ENCODE assay signal across 8 cellular contexts in genomic region chr1:42456010-42456753, GRCh38. TPM values are rescaled to one million over a fixed set of nuclear protein-coding genes. Genes with fewer than 3 reads are reported as not detected.
DNase-seq lines count a peak whose midpoint lies in the region; ATAC-seq and TF ChIP-seq lines count a peak whose summit lies in the region.

Gene PPCS, plus strand, starts transcription at chr1:42456543. Its CDS starts 23 bp downstream, at chr1:42456566.
Gene ZMYND12, minus strand, starts transcription at chr1:42456022. Its CDS starts 25 bp downstream, at chr1:42455997.

- no peaks in the 10 kb centered on the region for H3K9me3 Mint-ChIP-seq in IgD-negative memory B cell
- H3K9me3 Mint-ChIP-seq in naive thymus-derived CD8-positive, alpha-beta T cell = peaks cover 0 to 2% (median 0%) of the 10 kb centered on the region in 9 donors
- H3K9me3 Mint-ChIP-seq in stimulated activated naive B cell treated with anti-CD40 and anti-IgM and Interleukin-4, amounts not matched to agents 10 μg/mL and 1 μg/mL and 100 μg/mL, for 72 hours = no peaks in the 10 kb centered on the region

- H3K36me3 Mint-ChIP-seq in IgD-negative memory B cell = peaks cover 6% of the 10 kb centered on the region
- peaks cover 0 to 42% (median 7%) of the 10 kb centered on the region in 3 donors for H3K36me3 Mint-ChIP-seq in naive thymus-derived CD8-positive, alpha-beta T cell
- H3K36me3 Mint-ChIP-seq in stimulated activated naive B cell treated with anti-CD40 and anti-IgM and Interleukin-4, amounts not matched to agents 10 μg/mL and 1 μg/mL and 100 μg/mL, for 72 hours = peaks cover 17 to 37% of the 10 kb centered on the region in 2 donors

- DNase-seq in DMS53 treated with DMSO at 0.1 percent for 48 hours (lab: John Stamatoyannopoulos, UW; ENCODE audit: unreplicated experiment) (peak; percentile 88), PC-9 (peak; percentile 73 to 90), activated T-helper 1 cell treated with Interleukin-2 at 50 U/mL for 16 hours (ENCODE audit: low read depth) (peak; percentile 86), fibroblast of lung (ENCODE audit: low read depth in 2 of 2) (peak; percentile 87 to 93)
- DNase-seq in naive thymus-derived CD8-positive, alpha-beta T cell = peak; percentile 88 to 96 (median 93)
- peak; percentile 96 for DNase-seq in stimulated activated naive B cell treated with anti-CD40 and anti-IgM and Interleukin-4, amounts not matched to agents 10 μg/mL and 1 μg/mL and 100 μg/mL, for 72 hours

- CTCF ChIA-PET in PC-9 (lab: Charles Lee) = no interaction called here

- H3K79me2 ChIP-seq in PC-9 (ENCODE audit: low read depth) = peaks cover 23% of the 10 kb centered on the region
- H3K79me2 ChIP-seq in fibroblast of lung (ENCODE audit: control insufficient read depth, insufficient read depth, low read length) = no peaks in the 10 kb centered on the region

- BruUV-seq in PC-9 (replicated peaks; lab: Mats Ljungman, UMichigan) = TSS peak; percentile 80

- peak within 1 kb of the TSS; percentile 91 for H3K4me3 ChIP-seq in PC-9
- peak within 1 kb of the TSS; percentile 59 to 85 (median 71) for H3K4me3 ChIP-seq in fibroblast of lung (replicated peaks in 1 of 4; ENCODE audit: control extremely low read depth in 1 of 4, insufficient read depth in 1 of 4, low read depth in 3 of 4, low read length in 4 of 4)

- peak; percentile 85 for ATAC-seq in GM21529 (IDR thresholded peaks at IDR 0.05; ENCODE audit: unreplicated experiment)
- ATAC-seq in naive thymus-derived CD8-positive, alpha-beta T cell = peak; percentile 88 to 91
- ATAC-seq in stimulated activated naive B cell treated with anti-CD40 and anti-IgM and Interleukin-4, amounts not matched to agents 10 μg/mL and 1 μg/mL and 100 μg/mL, for 72 hours (replicated peaks) = peak; percentile 87 to 92

- H3K4me2 ChIP-seq in PC-9 = peak within 1 kb of the TSS; percentile 97
- H3K4me2 ChIP-seq in fibroblast of lung (ENCODE audit: extremely low read depth, insufficient read depth, low read length) = peak within 1 kb of the TSS; percentile 91

- H2AFZ ChIP-seq in PC-9 = peak within 1 kb of the TSS; percentile 94
- peak within 1 kb of the TSS; percentile 99 for H2AFZ ChIP-seq in fibroblast of lung (ENCODE audit: low read length)

- H3K9ac ChIP-seq in fibroblast of lung (ENCODE audit: insufficient read depth, low read length) = peak within 1 kb of the TSS; percentile 88

- no peaks in the 10 kb centered on the region for H3K9me2 ChIP-seq in PC-9 (ENCODE audit: insufficient read depth)

- TF ChIP-seq CTCF in PC-9 (conservative IDR thresholded peaks at IDR 0.05) (no peak), fibroblast of lung (conservative IDR thresholded peaks at IDR 0.05 in 1 of 2, IDR thresholded peaks at IDR 0.05 in 1 of 2; ENCODE audit: low read depth in 1 of 2, low read length in 2 of 2) (no peak)

- H3K4me1 Mint-ChIP-seq in IgD-negative memory B cell = peaks cover 7 to 30% (median 10%) of the 10 kb centered on the region in 3 donors
- peaks cover 22 to 52% (median 44%) of the 10 kb centered on the region in 4 donors for H3K4me1 Mint-ChIP-seq in naive thymus-derived CD8-positive, alpha-beta T cell
- peaks cover 22 to 38% of the 10 kb centered on the region in 2 donors for H3K4me1 Mint-ChIP-seq in stimulated activated naive B cell treated with anti-CD40 and anti-IgM and Interleukin-4, amounts not matched to agents 10 μg/mL and 1 μg/mL and 100 μg/mL, for 72 hours

- H3K27me3 ChIP-seq in PC-9 (ENCODE audit: insufficient read depth, low read depth) (no peaks in the 10 kb centered on the region), fibroblast of lung (ENCODE audit: control insufficient read depth, insufficient read depth, low read length) (no peaks in the 10 kb centered on the region)

- H3K27me3 Mint-ChIP-seq in IgD-negative memory B cell = no peaks in the 10 kb centered on the region
- peaks cover 0 to 1% (median 0%) of the 10 kb centered on the region in 5 donors for H3K27me3 Mint-ChIP-seq in naive thymus-derived CD8-positive, alpha-beta T cell
- H3K27me3 Mint-ChIP-seq in stimulated activated naive B cell treated with anti-CD40 and anti-IgM and Interleukin-4, amounts not matched to agents 10 μg/mL and 1 μg/mL and 100 μg/mL, for 72 hours = no peaks in the 10 kb centered on the region

- POLR2A ChIA-PET in PC-9 (lab: Charles Lee; ENCODE audit: unreplicated experiment) = interaction anchor here (0.6 kb wide), 1 partner anchor 99 kb away, joined by 5 read pairs; no protein-coding TSS in a partner anchor
- POLR2A ChIA-PET in naive thymus-derived CD8-positive, alpha-beta T cell (lab: Charles Lee) = interaction anchor here (0.6 to 1.8 kb wide), 5 partner anchors 121 to 1203 kb away, joined by 4 to 8 read pairs (median 7); partner anchors contain the start of genes C1orf50, FOXJ3, P3H1 and PPIH

- peak within 1 kb of the TSS; percentile 70 for H3K27ac ChIP-seq in PC-9
- peak within 1 kb of the TSS; percentile 81 for H3K27ac ChIP-seq in fibroblast of lung (ENCODE audit: insufficient read depth, low read length)

- peak within 1 kb of the TSS; percentile 90 to 99 (median 95) for H3K27ac Mint-ChIP-seq in IgD-negative memory B cell
- H3K27ac Mint-ChIP-seq in naive thymus-derived CD8-positive, alpha-beta T cell = peak within 1 kb of the TSS; percentile 98 to 100 (median 99)
- H3K27ac Mint-ChIP-seq in stimulated activated naive B cell treated with anti-CD40 and anti-IgM and Interleukin-4, amounts not matched to agents 10 μg/mL and 1 μg/mL and 100 μg/mL, for 72 hours = peak within 1 kb of the TSS; percentile 98

- H3K9me3 ChIP-seq in PC-9 (ENCODE audit: insufficient read depth, low read depth) (no peaks in the 10 kb centered on the region), fibroblast of lung (ENCODE audit: control insufficient read depth, insufficient read depth, low read depth, low read length) (no peaks in the 10 kb centered on the region)

- H3F3A ChIP-seq in PC-9 (ENCODE audit: insufficient read depth, low read depth) = peaks cover 26% of the 10 kb centered on the region; the same call in 1 of the 2 replicates

- peak within 1 kb of the TSS; percentile 88 to 96 (median 94) for H3K4me3 Mint-ChIP-seq in IgD-negative memory B cell
- H3K4me3 Mint-ChIP-seq in naive thymus-derived CD8-positive, alpha-beta T cell = peak within 1 kb of the TSS; percentile 89 to 100 (median 98)
- H3K4me3 Mint-ChIP-seq in stimulated activated naive B cell treated with anti-CD40 and anti-IgM and Interleukin-4, amounts not matched to agents 10 μg/mL and 1 μg/mL and 100 μg/mL, for 72 hours = peak within 1 kb of the TSS; percentile 86 to 91

- intact Hi-C loops in PC-9 (cut with micrococcal nuclease; ENCODE audit: unreplicated experiment) = loop anchor here (1.0 to 10.0 kb wide), 3 partner anchors 121 to 281 kb away; partner anchors contain the start of gene FOXJ3

- H3K4me1 ChIP-seq in PC-9 (replicated peaks; ENCODE audit: insufficient read depth) = peaks cover 26% of the 10 kb centered on the region
- H3K4me1 ChIP-seq in fibroblast of lung (ENCODE audit: control insufficient read depth, extremely low read depth, insufficient read depth, low read length) = peaks cover 2% of the 10 kb centered on the region

- H3K36me3 ChIP-seq in PC-9 (ENCODE audit: low read depth) (peaks cover 15% of the 10 kb centered on the region; the same call in 1 of the 2 replicates), fibroblast of lung (ENCODE audit: control insufficient read depth, insufficient read depth, low read length) (no peaks in the 10 kb centered on the region)

- H4K20me1 ChIP-seq in PC-9 (ENCODE audit: insufficient read depth) = no peaks in the 10 kb centered on the region
- no peaks in the 10 kb centered on the region for H4K20me1 ChIP-seq in fibroblast of lung (ENCODE audit: control insufficient read depth, extremely low read depth, insufficient read depth, low read length)

RNA-seq across cellular contexts. Expression of gene PPCS, which starts in this region (rescaled TPM):
- 141 TPM for polyA plus RNA-seq in IgD-negative memory B cell
- 73.0 and 76.0 TPM in 2 replicates for total RNA-seq in PC-9 (2021)
- total RNA-seq in fibroblast of lung = 39.3 and 49.6 TPM in 2 replicates
- polyA plus RNA-seq in fibroblast of lung = 29.6 and 40.3 TPM in 2 replicates
- 33.0 and 47.4 TPM in 2 replicates for polyA plus RNA-seq in fibroblast of lung (2012)
- polyA minus RNA-seq in fibroblast of lung (ENCODE audit: low replicate concordance) = 6.9 and 7.6 TPM in 2 replicates
- total RNA-seq in naive thymus-derived CD8-positive, alpha-beta T cell = 10 to 100 TPM; 65.5 to 71.0 TPM
- 100 to 1,000 TPM; 109 to 124 (median 117) TPM for polyA plus RNA-seq in naive thymus-derived CD8-positive, alpha-beta T cell

RNA-seq across cellular contexts. Expression of gene ZMYND12, which starts in this region (rescaled TPM):
- polyA plus RNA-seq in IgD-negative memory B cell (0.39 TPM), fibroblast of lung (0.16 and 0.56 TPM in 2 replicates)
- total RNA-seq in PC-9 (2021) (1.7 and 3.7 TPM in 2 replicates), fibroblast of lung (1.3 and 3.5 TPM in 2 replicates)
- polyA plus RNA-seq in fibroblast of lung (2012) = 0.23 and 0.66 TPM in 2 replicates
- polyA minus RNA-seq in fibroblast of lung (ENCODE audit: low replicate concordance) = not detected in 2 replicates
- total RNA-seq in naive thymus-derived CD8-positive, alpha-beta T cell = under 1 TPM; 0.39 to 0.41 TPM
- polyA plus RNA-seq in naive thymus-derived CD8-positive, alpha-beta T cell = 1 to 10 TPM in 1 of 3 donors, under 1 TPM in 1, not detected in 1; 0.13 to 1.6 TPM

Comparison
In these comparisons a context has a peak if more than half of its experiments do, and no peak if none do; other contexts are left out.
1. Peak in every context shown above with its lines: DNase-seq, ATAC-seq, H3K4me3 ChIP-seq and H3K27ac ChIP-seq.